In genomic region chr5:160008877-160009590, GRCh38 we compare ENCODE assay signal across 1 cellular context.
TF ChIP-seq lines count a peak whose summit lies in the region.

Gene TTC1, plus strand, starts transcription at chr5:160009139. Its CDS starts 1,390 bp downstream, at chr5:160010529.

TF ChIP-seq in HepG2, 621 proteins besides CTCF, POLR2A, EP300 and RAD21 (continued from another document and continues in another):
- TF ChIP-seq AKNA (CRISPR knock-in tag; IDR thresholded peaks at IDR 0.05; ENCODE audit: borderline replicate concordance) (no peak), TEF (CRISPR knock-in tag; IDR thresholded peaks at IDR 0.05) (no peak), REST (IDR thresholded peaks at IDR 0.05; ENCODE audit: borderline replicate concordance in 1 of 2, low read depth in 1 of 2, low read length in 2 of 2) (peak in 1 of 2 experiments; percentile 44; a peak in 1 of 4 replicates), ARHGAP35 (CRISPR knock-in tag; IDR thresholded peaks at IDR 0.05; ENCODE audit: borderline replicate concordance) (no peak), TBX3 (IDR thresholded peaks at IDR 0.05; ENCODE audit: borderline replicate concordance) (no peak), SMARCC2 (IDR thresholded peaks at IDR 0.05) (no peak), ZNF256 (CRISPR knock-in tag; conservative IDR thresholded peaks at IDR 0.05) (no peak; the same call in 1 of the 2 replicates), RARA (CRISPR knock-in tag; IDR thresholded peaks at IDR 0.05) (no peak), NFYC (CRISPR knock-in tag; IDR thresholded peaks at IDR 0.05) (peak; percentile 45; the same call in 1 of the 2 replicates), THAP7 (CRISPR knock-in tag; IDR thresholded peaks at IDR 0.05) (0 out of 2 replicates have a peak, but pooled peaks have one; percentile 49), MAZ (IDR thresholded peaks at IDR 0.05; ENCODE audit: borderline replicate concordance, low read depth, low read length) (no peak), MAZ (CRISPR knock-in tag; IDR thresholded peaks at IDR 0.05; ENCODE audit: low read depth) (no peak), FUBP1 (CRISPR knock-in tag; IDR thresholded peaks at IDR 0.05; ENCODE audit: borderline replicate concordance) (no peak), RNF219 (CRISPR knock-in tag; IDR thresholded peaks at IDR 0.05) (no peak), CEBPG (CRISPR knock-in tag; IDR thresholded peaks at IDR 0.05) (peak; percentile 75), CHCHD3 (CRISPR knock-in tag; IDR thresholded peaks at IDR 0.05) (no peak), PREB (CRISPR knock-in tag; IDR thresholded peaks at IDR 0.05) (no peak), RXRB (CRISPR knock-in tag; IDR thresholded peaks at IDR 0.05; ENCODE audit: borderline replicate concordance) (peak; percentile 65), ELK4 (CRISPR knock-in tag; IDR thresholded peaks at IDR 0.05; ENCODE audit: borderline replicate concordance) (peak; percentile 43; the same call in 1 of the 2 replicates), FOXO4 (CRISPR knock-in tag; conservative IDR thresholded peaks at IDR 0.05) (no peak), NFE2L2 (IDR thresholded peaks at IDR 0.05; ENCODE audit: low read length) (no peak), TGIF2 (CRISPR knock-in tag; IDR thresholded peaks at IDR 0.05) (peak; percentile 15; the same call in 1 of the 2 replicates), KDM5A (IDR thresholded peaks at IDR 0.05; ENCODE audit: borderline replicate concordance, low read length) (peak; percentile 92), ZNF205 (CRISPR knock-in tag; IDR thresholded peaks at IDR 0.05) (peak; percentile 39; the same call in 1 of the 2 replicates), ZNF605 (CRISPR knock-in tag; IDR thresholded peaks at IDR 0.05) (0 out of 2 replicates have a peak, but pooled peaks have one; percentile 53), ZNF792 (CRISPR knock-in tag; IDR thresholded peaks at IDR 0.05) (no peak), ZNF580 (CRISPR knock-in tag; IDR thresholded peaks at IDR 0.05; ENCODE audit: borderline replicate concordance, low read depth) (peak; percentile 36; the same call in 1 of the 2 replicates), ZNF101 (CRISPR knock-in tag; IDR thresholded peaks at IDR 0.05; ENCODE audit: borderline replicate concordance, low read depth) (no peak), ZNF841 (CRISPR knock-in tag; IDR thresholded peaks at IDR 0.05; ENCODE audit: borderline replicate concordance) (no peak), ZSCAN29 (CRISPR knock-in tag; conservative IDR thresholded peaks at IDR 0.05) (no peak), ZNF672 (CRISPR knock-in tag; IDR thresholded peaks at IDR 0.05) (no peak), BCL3 (CRISPR knock-in tag; IDR thresholded peaks at IDR 0.05) (no peak), KLF12 (CRISPR knock-in tag; IDR thresholded peaks at IDR 0.05; ENCODE audit: borderline replicate concordance) (no peak), TBX2 (CRISPR knock-in tag; IDR thresholded peaks at IDR 0.05; ENCODE audit: borderline replicate concordance) (no peak), HOXA3 (CRISPR knock-in tag; IDR thresholded peaks at IDR 0.05) (peak; percentile 98), MXD3 (CRISPR knock-in tag; IDR thresholded peaks at IDR 0.05) (no peak)
